24 cellular contexts compared by ENCODE assay signal in the genomic region with DNA sequence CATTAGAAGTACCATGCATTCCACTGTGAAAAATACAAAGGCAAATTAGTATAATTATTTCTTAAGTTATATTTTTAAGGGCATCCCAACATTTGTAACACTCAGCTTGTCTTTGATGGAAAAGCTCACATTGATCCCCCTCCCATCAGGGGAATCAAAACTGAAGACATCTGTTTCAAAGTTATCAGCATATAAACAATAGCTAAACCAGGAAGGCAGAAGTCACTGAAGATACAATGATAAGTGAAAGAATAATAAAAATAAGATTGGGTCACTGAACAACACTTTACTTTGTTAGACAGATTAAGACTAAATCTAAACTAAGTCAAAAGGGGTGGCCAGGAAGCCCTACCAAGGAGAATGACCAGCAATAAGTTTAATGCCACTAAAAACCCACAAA.
DNase-seq lines count a peak whose midpoint lies in the region; FAIRE-seq and TF ChIP-seq lines count a peak whose summit lies in the region.
"Had no signal": no experiment of that assay in that cellular context is flagged by ENCODE, and none has a peak within 500 bp of the region (broad histone marks: within the 10 kb centered on the region; RNA-seq: fewer than 3 reads in every experiment).

No MANE protein-coding gene starts in this region.

- H3K9me3 ChIP-seq in endothelial cell of umbilical vein (replicated peaks; ENCODE audit: control insufficient read depth, insufficient read depth, low read length), result no peaks in the 10 kb centered on the region
- H3K9me3 ChIP-seq: A549; BLaER1 treated with 17β-estradiol and CSF1 and Interleukin-3, amounts not matched to agents 10 nM and 100 nM had no signal

- CTCF ChIA-PET in endothelial cell of umbilical vein (lab: Charles Lee), result interaction anchor here (1.0 kb wide), 1 partner anchor 35 kb away, joined by 3 read pairs; no protein-coding TSS in a partner anchor

- H3K36me3 ChIP-seq in endothelial cell of umbilical vein (ENCODE audit: control insufficient read depth in 2 of 2, extremely low read depth in 1 of 2, insufficient read depth in 2 of 2, low read length in 2 of 2), result no peaks in the 10 kb centered on the region
- H3K36me3 ChIP-seq: BLaER1 treated with 17β-estradiol and CSF1 and Interleukin-3, amounts not matched to agents 10 nM and 100 nM had no signal

- intact Hi-C loops in endothelial cell of umbilical vein (cut with micrococcal nuclease), result no loop called here

- no peak overlapping the region for H3K27ac ChIP-seq in endothelial cell of umbilical vein (ENCODE audit: insufficient read depth, low read depth, low read length)
- H3K27ac ChIP-seq: 22Rv1; A549; BLaER1 treated with 17β-estradiol and CSF1 and Interleukin-3, amounts not matched to agents 10 nM and 100 nM; C4-2B had no signal

- H3K79me2 ChIP-seq in endothelial cell of umbilical vein (ENCODE audit: control insufficient read depth, insufficient read depth, low read length), result no peaks in the 10 kb centered on the region

- H3K9me1 ChIP-seq in endothelial cell of umbilical vein (replicated peaks; ENCODE audit: control insufficient read depth, extremely low read depth, insufficient read depth, low read length), result no peaks in the 10 kb centered on the region

- H4K20me1 ChIP-seq in endothelial cell of umbilical vein (replicated peaks; ENCODE audit: control insufficient read depth, extremely low read depth, insufficient read depth, low read length), result no peaks in the 10 kb centered on the region
- H4K20me1 ChIP-seq: BLaER1 treated with 17β-estradiol and CSF1 and Interleukin-3, amounts not matched to agents 10 nM and 100 nM had no signal

- peaks cover 4% of the 10 kb centered on the region for H3K4me1 ChIP-seq in endothelial cell of umbilical vein (ENCODE audit: control insufficient read depth, extremely low read depth, insufficient read depth, low read length)
- H3K4me1 ChIP-seq: A549 had no signal

- no TSS peak for BruUV-seq in endothelial cell of umbilical vein (replicated peaks; lab: Mats Ljungman, UMichigan)

- peak; percentile 35 for FAIRE-seq in endothelial cell of umbilical vein (lab: Jason Lieb, UNC)
- FAIRE-seq: A549, GM12878, GM12892, GM18507 had no signal

- POLR2A ChIA-PET in endothelial cell of umbilical vein (lab: Charles Lee), result no interaction called here

- no peak for TF ChIP-seq POLR2A in endothelial cell of umbilical vein (IDR thresholded peaks at IDR 0.05; ENCODE audit: low read depth, low read length)

- no peak overlapping the region for H3K9ac ChIP-seq in endothelial cell of umbilical vein (replicated peaks; ENCODE audit: extremely low read depth, insufficient read depth, low read length)
- H3K9ac ChIP-seq: BLaER1 treated with 17β-estradiol and CSF1 and Interleukin-3, amounts not matched to agents 10 nM and 100 nM had no signal

- dilution Hi-C loops in endothelial cell of umbilical vein (cut with MboI; ENCODE audit: extremely low pct_ligation_motif_present, low sequenced_read_pairs), result no loop called here

- DNase-seq in DMS 273 (lab: John Stamatoyannopoulos, UW; ENCODE audit: unreplicated experiment) (peak; percentile 40), DMS 273 treated with DMSO at 0.1 percent for 48 hours (lab: John Stamatoyannopoulos, UW) (no peak), NCI-H82 (lab: John Stamatoyannopoulos, UW) (peak; percentile 12), NCI-H82 treated with DMSO at 0.1 percent for 48 hours (lab: John Stamatoyannopoulos, UW; ENCODE audit: unreplicated experiment) (no peak), endothelial cell of umbilical vein (ENCODE audit: low read depth, low spot score) (peak; percentile 68), NCI-H1436 treated with DMSO at 0.1 percent for 48 hours (lab: John Stamatoyannopoulos, UW) (no peak), COLO829 (ENCODE audit: low spot score) (no peak)
- DNase-seq: AML-193; CD4-positive, alpha-beta T cell; CD8-positive, alpha-beta T cell; COR-L47; DMS153; DMS53; DMS79; DND-41; EL; GDM1 had no signal

- H2AFZ ChIP-seq in endothelial cell of umbilical vein (ENCODE audit: low read depth, low read length), result no peak overlapping the region

- TF ChIP-seq CTCF in endothelial cell of umbilical vein (IDR thresholded peaks at IDR 0.05; ENCODE audit: extremely low read depth in 1 of 2, insufficient read depth in 1 of 2, low read depth in 1 of 2, low read length in 2 of 2), result no peak

- no peak overlapping the region for H3K4me2 ChIP-seq in endothelial cell of umbilical vein (ENCODE audit: insufficient read depth, low read length)
- H3K4me2 ChIP-seq: A549; BLaER1 treated with 17β-estradiol and CSF1 and Interleukin-3, amounts not matched to agents 10 nM and 100 nM had no signal

- no peak overlapping the region for H3K4me3 ChIP-seq in endothelial cell of umbilical vein (replicated peaks in 1 of 3; ENCODE audit: insufficient read depth in 1 of 3, low read depth in 1 of 3, low read length in 3 of 3)
- H3K4me3 ChIP-seq: A549; BLaER1 treated with 17β-estradiol and CSF1 and Interleukin-3, amounts not matched to agents 10 nM and 100 nM; GM12878 had no signal

- no peaks in the 10 kb centered on the region for H3K27me3 ChIP-seq in endothelial cell of umbilical vein (ENCODE audit: control insufficient read depth in 2 of 2, insufficient read depth in 2 of 2, low read length in 2 of 2)
- H3K27me3 ChIP-seq: BLaER1 treated with 17β-estradiol and CSF1 and Interleukin-3, amounts not matched to agents 10 nM and 100 nM had no signal

TF ChIP-seq in endothelial cell of umbilical vein, 7 proteins besides CTCF, POLR2A, EP300 and RAD21:
- TF ChIP-seq POLR2AphosphoS5 (IDR thresholded peaks at IDR 0.05; ENCODE audit: insufficient read depth, low read depth, low read length) (no peak), JUN (IDR thresholded peaks at IDR 0.05; ENCODE audit: borderline replicate concordance, insufficient read depth, insufficient read length, low read depth) (no peak), GATA2 (IDR thresholded peaks at IDR 0.05; ENCODE audit: insufficient read depth, insufficient read length, low read depth, low read length) (no peak), FOS (IDR thresholded peaks at IDR 0.05; ENCODE audit: borderline replicate concordance, insufficient read depth, low read length) (no peak), EZH2 (IDR thresholded peaks at IDR 0.05; ENCODE audit: borderline replicate concordance, low read depth, low read length, severe bottlenecking) (no peak), MYC (IDR thresholded peaks at IDR 0.05; ENCODE audit: low read depth, low read length) (no peak)
- TF ChIP-seq, protein P1, sequence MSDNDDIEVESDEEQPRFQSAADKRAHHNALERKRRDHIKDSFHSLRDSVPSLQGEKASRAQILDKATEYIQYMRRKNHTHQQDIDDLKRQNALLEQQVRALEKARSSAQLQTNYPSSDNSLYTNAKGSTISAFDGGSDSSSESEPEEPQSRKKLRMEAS (IDR thresholded peaks at IDR 0.05; ENCODE audit: insufficient read depth, insufficient read length), result no peak

Comparison
In these comparisons a context has a peak if more than half of its experiments do, and no peak if none do; other contexts are left out.
1. DNase-seq: peak in DMS 273 (single experiment), NCI-H82 (single experiment) and endothelial cell of umbilical vein (single experiment); none in DMS 273 treated with DMSO at 0.1 percent for 48 hours (single experiment), NCI-H82 treated with DMSO at 0.1 percent for 48 hours (single experiment), NCI-H1436 treated with DMSO at 0.1 percent for 48 hours (single experiment) and COLO829 (single experiment).